8 cellular contexts compared by ENCODE assay signal in genomic region chr17:33667052-33667509, GRCh38.
DNase-seq lines count a peak whose midpoint lies in the region; ATAC-seq and TF ChIP-seq lines count a peak whose summit lies in the region.
"Had no signal": no experiment of that assay in that cellular context is flagged by ENCODE, and none has a peak within 500 bp of the region (broad histone marks: within the 10 kb centered on the region; RNA-seq: fewer than 3 reads in every experiment).

No MANE protein-coding gene starts in this region.

- no peaks in the 10 kb centered on the region for H3K27me3 ChIP-seq in Peyer's patch

- H3K9me3 ChIP-seq in Peyer's patch = no peaks in the 10 kb centered on the region

- peak; percentile 24 for DNase-seq in activated T-cell treated with anti-CD3 and anti-CD28 coated beads for 24 hours (ENCODE audit: low read depth)
- DNase-seq in stimulated activated CD4-positive, alpha-beta T cell treated with anti-CD3 and anti-CD28 coated beads, Interleukin-4, amount 100 ng/mL, for 48 hours (ENCODE audit: low read depth in 2 of 2) = peak; percentile 4 to 6
- DNase-seq in Peyer's patch = no peak
- DNase-seq in GM20000 (ENCODE audit: low spot score) = no peak
- DNase-seq: left ventricle myocardium superior had no signal

- TF ChIP-seq POLR2A in Peyer's patch (IDR thresholded peaks at IDR 0.05) = no peak

- H3K4me3 ChIP-seq in Peyer's patch = no peak overlapping the region

- no peak overlapping the region for H3K27ac ChIP-seq in Peyer's patch

- no peaks in the 10 kb centered on the region for H3K36me3 ChIP-seq in Peyer's patch

- TF ChIP-seq CTCF in Peyer's patch (IDR thresholded peaks at IDR 0.05) (no peak), GM20000 (IDR thresholded peaks at IDR 0.05; ENCODE audit: extremely low read depth, missing control alignments) (no peak)

- ATAC-seq in GM19023 (IDR thresholded peaks at IDR 0.05; ENCODE audit: unreplicated experiment) = peak; percentile 71
- peak; percentile 49 for ATAC-seq in HG03378 (IDR thresholded peaks at IDR 0.05; ENCODE audit: unreplicated experiment)
- no peak for ATAC-seq in HG03095 (IDR thresholded peaks at IDR 0.05; ENCODE audit: unreplicated experiment)

- H3K4me1 ChIP-seq in Peyer's patch = no peaks in the 10 kb centered on the region

Comparison
In these comparisons a context has a peak if more than half of its experiments do, and no peak if none do; other contexts are left out.
1. DNase-seq: peak in activated T-cell treated with anti-CD3 and anti-CD28 coated beads for 24 hours (single experiment) and stimulated activated CD4-positive, alpha-beta T cell treated with anti-CD3 and anti-CD28 coated beads, Interleukin-4, amount 100 ng/mL, for 48 hours (2 of 2); none in Peyer's patch (0 of 3) and GM20000 (single experiment).